In genomic region chr2:20675701-20676352, GRCh38 we compare ENCODE assay signal across 9 cellular contexts. TPM values are rescaled to one million over a fixed set of nuclear protein-coding genes. Genes with fewer than 3 reads are reported as not detected.
DNase-seq lines count a peak whose midpoint lies in the region; ATAC-seq and TF ChIP-seq lines count a peak whose summit lies in the region.
"Had no signal": no experiment of that assay in that cellular context is flagged by ENCODE, and none has a peak within 500 bp of the region (broad histone marks: within the 10 kb centered on the region; RNA-seq: fewer than 3 reads in every experiment).

No MANE protein-coding gene starts in this region.

- no peaks in the 10 kb centered on the region for H3K4me1 ChIP-seq in HEK293 (ENCODE audit: control insufficient read depth, insufficient read depth, low read length)
- H3K4me1 ChIP-seq in left ventricle myocardium inferior = peaks cover 52% of the 10 kb centered on the region
- H3K4me1 ChIP-seq in CD4-positive, alpha-beta memory T cell (ENCODE audit: insufficient read depth, low read length) = no peaks in the 10 kb centered on the region

- no peaks in the 10 kb centered on the region for H3K4me1 Mint-ChIP-seq in activated T-cell treated with anti-CD3 and anti-CD28 coated beads, Interleukin-2, amount 50 U/mL, for 72 hours (ENCODE audit: low read depth)
- H3K4me1 Mint-ChIP-seq in CD4-positive, alpha-beta memory T cell = peaks cover 0 to 7% (median 2%) of the 10 kb centered on the region in 4 donors

- peaks cover 31% of the 10 kb centered on the region for H3K27me3 Mint-ChIP-seq in activated T-cell treated with anti-CD3 and anti-CD28 coated beads, Interleukin-2, amount 50 U/mL, for 72 hours (ENCODE audit: low read depth)
- H3K27me3 Mint-ChIP-seq in CD4-positive, alpha-beta memory T cell = peaks cover 5 to 17% of the 10 kb centered on the region in 2 donors

- POLR2A ChIA-PET in HEK293 (lab: Yijun Ruan, JAX) = interaction anchor here (0.5 kb wide), 1 partner anchor 17 kb away, joined by 6 read pairs; no protein-coding TSS in a partner anchor
- POLR2A ChIA-PET in CD4-positive, alpha-beta memory T cell (lab: Charles Lee; ENCODE audit: partially characterized antibody) = interaction anchor here (1.1 to 1.2 kb wide), 2 partner anchors 10 to 24 kb away, joined by 3 to 4 read pairs; partner anchors contain the start of gene HS1BP3

- peaks cover 0 to 73% of the 10 kb centered on the region in 2 experiments; a peak in 1 of 3 replicates for H3K36me3 ChIP-seq in HEK293 (ENCODE audit: control insufficient read depth in 2 of 2, insufficient read depth in 1 of 2, low read length in 2 of 2)
- H3K36me3 ChIP-seq in left ventricle myocardium inferior = peaks cover 4% of the 10 kb centered on the region
- no peaks in the 10 kb centered on the region for H3K36me3 ChIP-seq in CD4-positive, alpha-beta memory T cell (ENCODE audit: insufficient read depth, low read length)

- no peaks in the 10 kb centered on the region for H3K36me3 Mint-ChIP-seq in activated T-cell treated with anti-CD3 and anti-CD28 coated beads, Interleukin-2, amount 50 U/mL, for 72 hours (ENCODE audit: insufficient read depth in 2 of 2)
- H3K36me3 Mint-ChIP-seq in CD4-positive, alpha-beta memory T cell = peaks cover 1 to 6% of the 10 kb centered on the region in 2 donors

- TF ChIP-seq CTCF in HEK293 (tag by site-specific recombination; IDR thresholded peaks at IDR 0.05) (peak; percentile 11; the same call in 1 of the 2 replicates), left ventricle myocardium inferior (IDR thresholded peaks at IDR 0.05; ENCODE audit: borderline replicate concordance) (no peak)

- peak; percentile 46 to 57 for ATAC-seq in activated T-cell treated with anti-CD3 and anti-CD28 coated beads, Interleukin-2, amount 50 U/mL, for 72 hours (replicated peaks in 1 of 2)

- H3K4me3 ChIP-seq in HEK293 (ENCODE audit: low read depth, low read length) (no peak overlapping the region), left ventricle myocardium inferior (peak overlapping the region; percentile 17)
- no peak overlapping the region for H3K4me3 ChIP-seq in CD4-positive, alpha-beta memory T cell (ENCODE audit: low read length in 2 of 2)

- CTCF ChIA-PET in HEK293 (lab: Yijun Ruan, JAX) = interaction anchor here (0.7 to 7.4 kb wide), 9 partner anchors 8 to 287 kb away, joined by 3 to 60 read pairs (median 5); no protein-coding TSS in a partner anchor
- CTCF ChIA-PET in CD4-positive, alpha-beta memory T cell (lab: Charles Lee; ENCODE audit: partially characterized antibody) = interaction anchor here (1.0 to 11.2 kb wide), 3 partner anchors 9 to 285 kb away, joined by 3 to 73 read pairs (median 3); partner anchors contain the start of gene GDF7

- H3K9me3 Mint-ChIP-seq in activated T-cell treated with anti-CD3 and anti-CD28 coated beads, Interleukin-2, amount 50 U/mL, for 72 hours = no peaks in the 10 kb centered on the region
- H3K9me3 Mint-ChIP-seq in CD4-positive, alpha-beta memory T cell = peaks cover 0 to 2% (median 0%) of the 10 kb centered on the region in 8 donors

- H3K9me3 ChIP-seq in HEK293 (ENCODE audit: control insufficient read depth, insufficient read depth, low read depth, low read length) (no peaks in the 10 kb centered on the region), left ventricle myocardium inferior (replicated peaks) (no peaks in the 10 kb centered on the region)
- H3K9me3 ChIP-seq in CD4-positive, alpha-beta memory T cell (ENCODE audit: control insufficient read depth in 1 of 2, low read length in 2 of 2) = no peaks in the 10 kb centered on the region

- no peak overlapping the region for H3K4me3 Mint-ChIP-seq in activated T-cell treated with anti-CD3 and anti-CD28 coated beads, Interleukin-2, amount 50 U/mL, for 72 hours
- H3K4me3 Mint-ChIP-seq in CD4-positive, alpha-beta memory T cell = no peak overlapping the region

- H3K27ac ChIP-seq in HEK293 (ENCODE audit: extremely low read depth, low read depth, low read length) = no peak overlapping the region
- peak overlapping the region; percentile 73 for H3K27ac ChIP-seq in left ventricle myocardium inferior (replicated peaks)
- no peak overlapping the region for H3K27ac ChIP-seq in caudate nucleus (ENCODE audit: low read depth, low read length)
- H3K27ac ChIP-seq in CD4-positive, alpha-beta memory T cell (ENCODE audit: low read depth, low read length) = no peak overlapping the region

- DNase-seq in activated T-cell treated with anti-CD3 and anti-CD28 coated beads, Interleukin-2, amount 50 U/mL, for 72 hours = no peak
- DNase-seq in activated T-cell treated with anti-CD3 and anti-CD28 coated beads, Interleukin-2, amount 50 U/mL, for 1 hour = no peak
- DNase-seq in MV-4-11 (lab: John Stamatoyannopoulos, UW) (peak; percentile 6), left ventricle myocardium inferior (no peak), caudate nucleus (lab: John Stamatoyannopoulos, UW) (no peak)
- no peak for DNase-seq in effector CD4-positive, alpha-beta T cell
- no peak for DNase-seq in CD4-positive, alpha-beta memory T cell

- H3K27me3 ChIP-seq in left ventricle myocardium inferior (ENCODE audit: low read depth) = peaks cover 38% of the 10 kb centered on the region
- peaks cover 12% of the 10 kb centered on the region for H3K27me3 ChIP-seq in CD4-positive, alpha-beta memory T cell (ENCODE audit: insufficient read depth, low read length)

- intact Hi-C loops in left ventricle myocardium inferior (cut with micrococcal nuclease) = no loop called here
- intact Hi-C loops in CD4-positive, alpha-beta memory T cell (cut with micrococcal nuclease) = no loop called here

- H3K27ac Mint-ChIP-seq in activated T-cell treated with anti-CD3 and anti-CD28 coated beads, Interleukin-2, amount 50 U/mL, for 72 hours = no peak overlapping the region
- H3K27ac Mint-ChIP-seq in CD4-positive, alpha-beta memory T cell = no peak overlapping the region

TF ChIP-seq in HEK293, 187 proteins besides CTCF, POLR2A, EP300 and RAD21:
- TF ChIP-seq SP3 (tag by site-specific recombination; IDR thresholded peaks at IDR 0.05) (peak; percentile 22; the same call in 1 of the 2 replicates), ZNF626 (tag by site-specific recombination; IDR thresholded peaks at IDR 0.05) (no peak), ZNF558 (tag by site-specific recombination; IDR thresholded peaks at IDR 0.05) (no peak), ZIC2 (tag by site-specific recombination; IDR thresholded peaks at IDR 0.05) (peak; percentile 43)

RNA-seq across cellular contexts. Expression of gene GDF7, which starts 8.9 kb away (rescaled TPM):
- under 1 TPM in 1 of 2 donors, not detected in 1; 0.07 TPM for total RNA-seq in activated T-cell treated with anti-CD3 and anti-CD28 coated beads, Interleukin-2, amount 50 U/mL, for 72 hours
- 0.58 TPM for total RNA-seq in left ventricle myocardium inferior
- total RNA-seq in CD4-positive, alpha-beta memory T cell = under 1 TPM; 0.19 to 0.26 TPM
- under 1 TPM; 0.04 to 0.22 TPM for polyA plus RNA-seq in CD4-positive, alpha-beta memory T cell
- total RNA-seq: activated CD8-positive, alpha-beta memory T cell treated with anti-CD3 and anti-CD28 coated beads for 36 hours had no signal

RNA-seq across cellular contexts. Expression of gene HS1BP3, which starts 24.9 kb away (rescaled TPM):
- total RNA-seq in activated T-cell treated with anti-CD3 and anti-CD28 coated beads, Interleukin-2, amount 50 U/mL, for 72 hours = 10 to 100 TPM; 10.7 to 11.0 TPM
- total RNA-seq in left ventricle myocardium inferior = 16.6 TPM
- 10 to 100 TPM; 20.1 TPM for total RNA-seq in CD4-positive, alpha-beta memory T cell
- 10 to 100 TPM; 16.7 to 17.5 TPM for polyA plus RNA-seq in CD4-positive, alpha-beta memory T cell
